ENCODE assay signal across 23 cellular contexts in genomic region chr11:130872102-130872501, GRCh38. TPM values are rescaled to one million over a fixed set of nuclear protein-coding genes. Genes with fewer than 3 reads are reported as not detected.
DNase-seq lines count a peak whose midpoint lies in the region; ATAC-seq and TF ChIP-seq lines count a peak whose summit lies in the region.
"Had no signal": no experiment of that assay in that cellular context is flagged by ENCODE, and none has a peak within 500 bp of the region (broad histone marks: within the 10 kb centered on the region; RNA-seq: fewer than 3 reads in every experiment).

No MANE protein-coding gene starts in this region.

- no peak overlapping the region for H3K4me3 ChIP-seq in left ventricle myocardium inferior
- H3K4me3 ChIP-seq in sigmoid colon: no peak overlapping the region
- H3K4me3 ChIP-seq in ovary: no peak overlapping the region
- H3K4me3 ChIP-seq in suprapubic skin: no peak overlapping the region
- H3K4me3 ChIP-seq: cardiac muscle cell, smooth muscle cell, testis had no signal

- H3K36me3 ChIP-seq in left ventricle myocardium inferior: peaks cover 32% of the 10 kb centered on the region
- peaks cover 0 to 39% (median 12%) of the 10 kb centered on the region in 4 donors for H3K36me3 ChIP-seq in sigmoid colon
- H3K36me3 ChIP-seq in ovary: no peaks in the 10 kb centered on the region
- H3K36me3 ChIP-seq in suprapubic skin: peaks cover 64% of the 10 kb centered on the region

- H3K27me3 ChIP-seq in left ventricle myocardium inferior (ENCODE audit: low read depth) (no peaks in the 10 kb centered on the region), sigmoid colon (no peaks in the 10 kb centered on the region), ovary (no peaks in the 10 kb centered on the region), suprapubic skin (no peaks in the 10 kb centered on the region)
- H3K27me3 ChIP-seq: cardiac muscle cell, testis had no signal

- TF ChIP-seq EP300 in sigmoid colon (IDR thresholded peaks at IDR 0.05) (no peak), ovary (IDR thresholded peaks at IDR 0.05) (no peak), suprapubic skin (IDR thresholded peaks at IDR 0.05) (no peak)

- WGBS in sigmoid colon, 2 donors: 94 to 95% methylated on average over 5 of the region's 5 CpGs
- WGBS in ovary, 3 donors: 84 to 85% (median 84%) methylated on average over 5 of the region's 5 CpGs
- 77% methylated on average over 5 of the region's 5 CpGs for WGBS in suprapubic skin

- ATAC-seq in activated CD4-positive, CD25-positive, alpha-beta regulatory T cell treated with anti-CD3 and anti-CD28 coated beads, Interleukin-2, amount 50 U/mL, for 24 hours: no peak
- ATAC-seq: SK-N-SH treated with all-trans-retinoic acid at 6 μM for 48 hours had no signal

- intact Hi-C loops in left ventricle myocardium inferior (cut with micrococcal nuclease) (no loop called here), sigmoid colon (cut with DNase I) (no loop called here), ovary (cut with DNase I) (no loop called here)

- TF ChIP-seq POLR2A in sigmoid colon (IDR thresholded peaks at IDR 0.05) (no peak), ovary (IDR thresholded peaks at IDR 0.05) (no peak), suprapubic skin (IDR thresholded peaks at IDR 0.05) (no peak)

- no peaks in the 10 kb centered on the region for H3K9me3 ChIP-seq in left ventricle myocardium inferior (replicated peaks)
- no peaks in the 10 kb centered on the region for H3K9me3 ChIP-seq in sigmoid colon
- no peaks in the 10 kb centered on the region for H3K9me3 ChIP-seq in ovary
- no peaks in the 10 kb centered on the region for H3K9me3 ChIP-seq in suprapubic skin
- H3K9me3 ChIP-seq: testis had no signal

- H3K27ac ChIP-seq in left ventricle myocardium inferior (replicated peaks) (peak overlapping the region; percentile 77), sigmoid colon (peak overlapping the region; percentile 18 to 38 (median 31)), ovary (no peak overlapping the region), suprapubic skin (no peak overlapping the region)
- H3K27ac ChIP-seq: cardiac muscle cell, epithelial cell of prostate, RWPE1, testis, VCaP had no signal

- peaks cover 57% of the 10 kb centered on the region for H3K4me1 ChIP-seq in left ventricle myocardium inferior
- peaks cover 0 to 24% (median 13%) of the 10 kb centered on the region in 4 donors for H3K4me1 ChIP-seq in sigmoid colon
- H3K4me1 ChIP-seq in ovary (ENCODE audit: insufficient read depth): peaks cover 2% of the 10 kb centered on the region
- peaks cover 7% of the 10 kb centered on the region for H3K4me1 ChIP-seq in suprapubic skin
- H3K4me1 ChIP-seq: testis had no signal

- DNase-seq in cerebellum (ENCODE audit: low spot score): peak; percentile 23
- no peak for DNase-seq in left ventricle myocardium inferior
- DNase-seq in sigmoid colon: no peak
- no peak for DNase-seq in ovary
- no peak for DNase-seq in suprapubic skin (ENCODE audit: low spot score in 2 of 2)
- DNase-seq in DMS114 treated with DMSO at 0.1 percent for 48 hours (lab: John Stamatoyannopoulos, UW; ENCODE audit: unreplicated experiment): no peak
- DNase-seq: activated CD4-positive, alpha-beta T cell treated with anti-CD3 and anti-CD28 coated beads, Interleukin-2, amount 10 ng/mL, durations not matched to agents 24 days and 14 days; activated naive CD4-positive, alpha-beta T cell treated with Interleukin-2 at 50 U/mL for 16 hours; activated T-cell treated with anti-CD3 and anti-CD28 coated beads, Interleukin-2, amount 50 U/mL, for 48 hours; EL; IMR-90; NCI-H1092 treated with DMSO at 0.1 percent for 48 hours; NCI-H2081; NCI-H226; NCI-H774; testis had no signal

- TF ChIP-seq CTCF in left ventricle myocardium inferior (IDR thresholded peaks at IDR 0.05; ENCODE audit: borderline replicate concordance): no peak
- no peak for TF ChIP-seq CTCF in sigmoid colon (IDR thresholded peaks at IDR 0.05)
- TF ChIP-seq CTCF in ovary (IDR thresholded peaks at IDR 0.05): no peak
- no peak for TF ChIP-seq CTCF in suprapubic skin (IDR thresholded peaks at IDR 0.05)

RNA-seq across cellular contexts. Expression of gene SNX19, which starts 44.2 kb away (rescaled TPM):
- total RNA-seq in cerebellum: 49.6 TPM
- 56.0 TPM for total RNA-seq in left ventricle myocardium inferior
- 100 to 1,000 TPM in 1 of 4 donors, 10 to 100 TPM in 3; 72.1 to 124 (median 85.9) TPM for total RNA-seq in sigmoid colon
- 10 to 100 TPM; 14.1 to 25.0 (median 16.8) TPM for polyA plus RNA-seq in sigmoid colon
- 10 to 100 TPM; 39.7 to 77.4 (median 49.3) TPM for total RNA-seq in ovary
- 10 to 100 TPM; 19.3 to 45.0 TPM for polyA plus RNA-seq in ovary
- total RNA-seq in suprapubic skin: 100 to 1,000 TPM in 1 of 4 donors, 10 to 100 TPM in 3; 74.5 to 157 (median 86.0) TPM

Comparison
In these comparisons a context has a peak if more than half of its experiments do, and no peak if none do; other contexts are left out.
1. H3K27ac ChIP-seq: peak in left ventricle myocardium inferior (single experiment) and sigmoid colon (4 of 4); none in ovary (0 of 2) and suprapubic skin (single experiment).